In genomic region chr19:46536391-46536790, GRCh38 we compare ENCODE assay signal across 16 cellular contexts. TPM values are rescaled to one million over a fixed set of nuclear protein-coding genes. Genes with fewer than 3 reads are reported as not detected.
DNase-seq lines count a peak whose midpoint lies in the region; ATAC-seq and TF ChIP-seq lines count a peak whose summit lies in the region.
"Had no signal": no experiment of that assay in that cellular context is flagged by ENCODE, and none has a peak within 500 bp of the region (broad histone marks: within the 10 kb centered on the region; RNA-seq: fewer than 3 reads in every experiment).

No MANE protein-coding gene starts in this region.

- DNase-seq in activated CD8-positive, alpha-beta memory T cell treated with anti-CD3 and anti-CD28 coated beads, Interleukin-2, amount 50 U/mL, for 4 hours = peak; percentile 12
- DNase-seq in chondrocyte (ENCODE audit: low spot score) (peak; percentile 38), sciatic nerve (ENCODE audit: low spot score) (peak; percentile 38), ureter (ENCODE audit: low spot score) (peak; percentile 18), NCI-H2029 treated with DMSO at 0.1 percent for 48 hours (lab: John Stamatoyannopoulos, UW) (no peak), NCI-H1092 treated with DMSO at 0.1 percent for 48 hours (lab: John Stamatoyannopoulos, UW) (no peak)
- DNase-seq: Calu3, DMS79 treated with DMSO at 0.1 percent for 48 hours, GF-D8, GOT3, H7, HFFc6 had no signal

- no peak for ATAC-seq in sciatic nerve
- ATAC-seq: CD8-positive, alpha-beta T cell; HCT116 had no signal

- no peaks in the 10 kb centered on the region for H3K36me3 Mint-ChIP-seq in chondrocyte (ENCODE audit: low read depth)
- H3K36me3 Mint-ChIP-seq: CD8-positive, alpha-beta T cell had no signal

- no peak for TF ChIP-seq CTCF in chondrocyte (IDR thresholded peaks at IDR 0.05)

- H3K27me3 Mint-ChIP-seq in chondrocyte (ENCODE audit: low read depth) = peaks cover 9% of the 10 kb centered on the region

- intact Hi-C loops in sciatic nerve (cut with DNase I) = no loop called here

- H3K9me3 Mint-ChIP-seq in chondrocyte (ENCODE audit: low read depth) = no peaks in the 10 kb centered on the region
- H3K9me3 Mint-ChIP-seq: CD8-positive, alpha-beta T cell; HFFc6 had no signal

- no peak overlapping the region for H3K27ac Mint-ChIP-seq in chondrocyte (ENCODE audit: unreplicated experiment)
- H3K27ac Mint-ChIP-seq: B cell; CD8-positive, alpha-beta T cell; HFFc6 had no signal

- no peak overlapping the region for H3K4me3 Mint-ChIP-seq in chondrocyte (ENCODE audit: unreplicated experiment)
- H3K4me3 Mint-ChIP-seq: B cell; CD8-positive, alpha-beta T cell; HFFc6 had no signal

- H3K4me1 Mint-ChIP-seq in chondrocyte (ENCODE audit: low read depth) = no peaks in the 10 kb centered on the region
- H3K4me1 Mint-ChIP-seq: B cell had no signal

RNA-seq across cellular contexts. Expression of gene PNMA8B, which starts 40.7 kb away (rescaled TPM):
- 2.2 to 5.5 TPM (median 2.5 TPM) in 3 replicates for total RNA-seq in chondrocyte
- 3.6 TPM for total RNA-seq in sciatic nerve
- total RNA-seq in ureter = 1.1 TPM
- total RNA-seq: A172; Calu3; CD8-positive, alpha-beta T cell had no signal

Comparison
In these comparisons a context has a peak if more than half of its experiments do, and no peak if none do; other contexts are left out.
1. DNase-seq: peak in activated CD8-positive, alpha-beta memory T cell treated with anti-CD3 and anti-CD28 coated beads, Interleukin-2, amount 50 U/mL, for 4 hours (single experiment), chondrocyte (single experiment), sciatic nerve (single experiment) and ureter (single experiment); none in NCI-H2029 treated with DMSO at 0.1 percent for 48 hours (single experiment) and NCI-H1092 treated with DMSO at 0.1 percent for 48 hours (single experiment).